In the genomic region with DNA sequence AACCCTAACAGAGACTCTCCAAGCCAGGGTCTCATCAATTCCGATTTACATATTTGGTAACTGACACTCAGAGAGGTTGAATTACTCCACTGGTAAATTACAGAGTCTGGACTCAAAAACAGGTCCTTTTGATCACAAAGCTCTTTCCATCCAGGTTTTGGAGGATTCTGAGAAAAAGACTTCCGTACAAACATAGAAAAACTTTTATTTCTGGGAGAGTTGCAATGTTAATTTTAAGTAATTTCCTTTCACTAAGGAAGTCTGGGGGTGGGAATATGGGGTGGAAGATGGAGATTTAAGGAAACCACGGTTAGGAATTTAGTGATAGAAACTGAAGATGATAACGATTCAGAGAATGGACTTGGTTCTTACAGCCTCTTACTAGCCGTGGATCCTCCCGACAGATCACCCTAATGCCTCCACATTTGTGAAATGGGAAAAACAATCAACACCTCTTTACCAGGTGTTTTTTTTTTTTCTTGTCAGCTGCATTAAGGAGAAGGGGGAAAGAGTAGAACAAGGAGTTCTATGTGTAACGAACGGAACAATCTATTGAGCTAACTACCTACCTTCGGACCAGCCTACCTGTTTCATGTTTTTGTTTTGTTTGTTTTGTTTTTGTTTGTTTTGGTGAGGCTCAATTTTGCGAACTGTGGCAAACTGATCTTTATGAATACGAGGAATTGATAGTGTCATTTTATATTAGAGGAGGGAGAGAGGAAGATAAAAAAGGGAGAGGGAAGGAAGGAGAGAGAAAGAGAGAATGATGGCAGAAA, we compare ENCODE assay signal across 11 cellular contexts. TPM values are rescaled to one million over a fixed set of nuclear protein-coding genes. Genes with fewer than 3 reads are reported as not detected.
DNase-seq lines count a peak whose midpoint lies in the region; ATAC-seq and TF ChIP-seq lines count a peak whose summit lies in the region.
"Had no signal": no experiment of that assay in that cellular context is flagged by ENCODE, and none has a peak within 500 bp of the region (broad histone marks: within the 10 kb centered on the region; RNA-seq: fewer than 3 reads in every experiment).

No MANE protein-coding gene starts in this region.

- H3K27me3 ChIP-seq in heart right ventricle (peaks cover 0 to 72% (median 55%) of the 10 kb centered on the region in 7 donors), iPS-20b (ENCODE audit: insufficient read depth, low read length) (peaks cover 60% of the 10 kb centered on the region)

- peak overlapping the region; percentile 77 to 96 (median 90) for H3K27ac ChIP-seq in heart right ventricle
- H3K27ac ChIP-seq in iPS-20b (ENCODE audit: low read length): no peak overlapping the region

- H3K36me3 Mint-ChIP-seq in activated CD8-positive, alpha-beta T cell treated with anti-CD3 and anti-CD28 coated beads for 36 hours (ENCODE audit: low read depth): no peaks in the 10 kb centered on the region
- H3K36me3 Mint-ChIP-seq in type B pancreatic cell: no peaks in the 10 kb centered on the region

- DNase-seq in heart right ventricle (no peak), left ventricle myocardium superior (no peak), type B pancreatic cell (ENCODE audit: extremely low spot score, unreplicated experiment) (no peak), NCI-H2107 treated with DMSO at 0.1 percent for 48 hours (lab: John Stamatoyannopoulos, UW; ENCODE audit: unreplicated experiment) (no peak), glomerular visceral epithelial cell (ENCODE audit: extremely low spot score) (no peak)
- DNase-seq in activated CD8-positive, alpha-beta T cell treated with anti-CD3 and anti-CD28 coated beads for 36 hours: no peak
- DNase-seq: NCI-H82 had no signal

- H3K36me3 ChIP-seq in heart right ventricle (no peaks in the 10 kb centered on the region), iPS-20b (ENCODE audit: insufficient read depth, low read depth, low read length) (no peaks in the 10 kb centered on the region)

- POLR2A ChIA-PET in activated CD8-positive, alpha-beta T cell treated with anti-CD3 and anti-CD28 coated beads for 36 hours (lab: Charles Lee): no interaction called here

- 18 to 33% methylated on average over 11 of the region's 11 CpGs for WGBS in heart right ventricle, 2 donors

- TF ChIP-seq CTCF in heart right ventricle (IDR thresholded peaks at IDR 0.05): no peak
- no peak for TF ChIP-seq CTCF in activated CD8-positive, alpha-beta T cell treated with anti-CD3 and anti-CD28 coated beads for 36 hours (IDR thresholded peaks at IDR 0.05)
- no peak for TF ChIP-seq CTCF in type B pancreatic cell (conservative IDR thresholded peaks at IDR 0.05)

- no peaks in the 10 kb centered on the region for H3K9me3 ChIP-seq in heart right ventricle
- H3K9me3 ChIP-seq in iPS-20b (ENCODE audit: insufficient read depth, low read depth, low read length): no peaks in the 10 kb centered on the region

- peaks cover 50% of the 10 kb centered on the region for H3K27me3 Mint-ChIP-seq in activated CD8-positive, alpha-beta T cell treated with anti-CD3 and anti-CD28 coated beads for 36 hours
- peaks cover 52% of the 10 kb centered on the region for H3K27me3 Mint-ChIP-seq in type B pancreatic cell

- H3K9ac ChIP-seq in iPS-20b (ENCODE audit: low read depth, low read length): no peak overlapping the region

- H3K27ac Mint-ChIP-seq in activated CD8-positive, alpha-beta T cell treated with anti-CD3 and anti-CD28 coated beads for 36 hours: no peak overlapping the region
- H3K27ac Mint-ChIP-seq in type B pancreatic cell: peak overlapping the region; percentile 59

- CTCF ChIA-PET in activated CD8-positive, alpha-beta T cell treated with anti-CD3 and anti-CD28 coated beads for 36 hours (lab: Charles Lee): interaction anchor here (0.6 to 1.7 kb wide), 3 partner anchors 30 to 329 kb away, joined by 3 to 8 read pairs (median 4); no protein-coding TSS in a partner anchor

- H3K9me3 Mint-ChIP-seq in activated CD8-positive, alpha-beta T cell treated with anti-CD3 and anti-CD28 coated beads for 36 hours: no peaks in the 10 kb centered on the region
- H3K9me3 Mint-ChIP-seq in type B pancreatic cell: no peaks in the 10 kb centered on the region

- intact Hi-C loops in heart right ventricle (cut with DNase I): loop anchor here in 1 of 10 donors (5.0 to 10.0 kb wide), 2 partner anchors 40 to 132 kb away; no protein-coding TSS in a partner anchor
- intact Hi-C loops in left ventricle myocardium superior (cut with micrococcal nuclease): no loop called here
- intact Hi-C loops in activated CD8-positive, alpha-beta T cell treated with anti-CD3 and anti-CD28 coated beads for 36 hours (cut with micrococcal nuclease): no loop called here

- H3K4me1 ChIP-seq in heart right ventricle (peaks cover 0 to 33% (median 23%) of the 10 kb centered on the region in 9 donors), iPS-20b (ENCODE audit: insufficient read depth, low read length) (peaks cover 26% of the 10 kb centered on the region; the same call in 1 of the 2 replicates)

- peak overlapping the region; percentile 69 for H3K4me3 Mint-ChIP-seq in activated CD8-positive, alpha-beta T cell treated with anti-CD3 and anti-CD28 coated beads for 36 hours
- H3K4me3 Mint-ChIP-seq in type B pancreatic cell: peak overlapping the region; percentile 84

- H3K4me3 ChIP-seq in heart right ventricle (peak overlapping the region in 9 of 10 donors; percentile 57 to 71 (median 68)), iPS-20b (ENCODE audit: low read length) (peak overlapping the region; percentile 71; the same call in 1 of the 2 replicates)

- peaks cover 29% of the 10 kb centered on the region for H3K4me1 Mint-ChIP-seq in activated CD8-positive, alpha-beta T cell treated with anti-CD3 and anti-CD28 coated beads for 36 hours (ENCODE audit: low read depth)
- H3K4me1 Mint-ChIP-seq in type B pancreatic cell (ENCODE audit: unreplicated experiment): peaks cover 39% of the 10 kb centered on the region

- no peak for ATAC-seq in heart right ventricle
- no peak for ATAC-seq in left ventricle myocardium superior
- no peak for ATAC-seq in activated CD8-positive, alpha-beta T cell treated with anti-CD3 and anti-CD28 coated beads for 36 hours
- no peak for ATAC-seq in HG03520 (IDR thresholded peaks at IDR 0.05; ENCODE audit: unreplicated experiment)
- ATAC-seq: activated CD4-positive, CD25-positive, alpha-beta regulatory T cell treated with anti-CD3 and anti-CD28 coated beads, Interleukin-2, amount 50 U/mL, for 24 hours had no signal

RNA-seq across cellular contexts. Expression of gene RBM20, which starts 1.7 kb away (rescaled TPM):
- total RNA-seq in heart right ventricle: 100 to 1,000 TPM in 8 of 10 donors, 10 to 100 TPM in 2; 69.4 to 186 (median 145) TPM
- polyA plus RNA-seq in heart right ventricle: 10 to 100 TPM; 10.1 to 61.9 TPM
- total RNA-seq in left ventricle myocardium superior: 114 TPM
- under 1 TPM; 0.38 to 0.72 TPM for total RNA-seq in activated CD8-positive, alpha-beta T cell treated with anti-CD3 and anti-CD28 coated beads for 36 hours
- total RNA-seq in type B pancreatic cell (ENCODE audit: low replicate concordance): 2.8 and 5.2 TPM in 2 replicates
- polyA plus RNA-seq: BJ had no signal

Comparison
In these comparisons a context has a peak if more than half of its experiments do, and no peak if none do; other contexts are left out.
1. RNA of gene RBM20, which starts 1.7 kb away (total RNA-seq): 69.4 to 186 TPM in heart right ventricle and 114 TPM in left ventricle myocardium superior (single experiment); 2.8 to 5.2 TPM in type B pancreatic cell and 0.38 to 0.72 TPM in activated CD8-positive, alpha-beta T cell treated with anti-CD3 and anti-CD28 coated beads for 36 hours; every median in the first group is over 10 times any median in the second.